15 cellular contexts compared by ENCODE assay signal in genomic region chr17:28327709-28328108, GRCh38. TPM values are rescaled to one million over a fixed set of nuclear protein-coding genes. Genes with fewer than 3 reads are reported as not detected.
DNase-seq lines count a peak whose midpoint lies in the region; FAIRE-seq and TF ChIP-seq lines count a peak whose summit lies in the region.
"Had no signal": no experiment of that assay in that cellular context is flagged by ENCODE, and none has a peak within 500 bp of the region (broad histone marks: within the 10 kb centered on the region; RNA-seq: fewer than 3 reads in every experiment).

No MANE protein-coding gene starts in this region.

- H3K4me1 Mint-ChIP-seq in activated T-helper 1 cell treated with anti-CD3 and anti-CD28 coated beads, Interleukin-12 subunit alpha, Interleukin-12 subunit beta, Interleukin-2, Interleukin-4 antibody, amounts not matched to agents 30 ng/mL and 10 ng/mL and 1 ng/mL, durations not matched to agents 14 hours and 24 hours and 36 hours (ENCODE audit: low read depth) = peaks cover 19% of the 10 kb centered on the region

- peaks cover 24% of the 10 kb centered on the region for H3K36me3 ChIP-seq in BJ (ENCODE audit: control insufficient read depth, insufficient read depth, low read length)

- H3K4me3 Mint-ChIP-seq in activated T-helper 1 cell treated with anti-CD3 and anti-CD28 coated beads, Interleukin-12 subunit alpha, Interleukin-12 subunit beta, Interleukin-2, Interleukin-4 antibody, amounts not matched to agents 30 ng/mL and 10 ng/mL and 1 ng/mL, durations not matched to agents 14 hours and 24 hours and 36 hours = no peak overlapping the region

- H3K27me3 ChIP-seq in BJ (ENCODE audit: control insufficient read depth, insufficient read depth, low read length) = no peaks in the 10 kb centered on the region
- H3K27me3 ChIP-seq: stomach had no signal

- no peak for FAIRE-seq in urothelium cell line (lab: Jason Lieb, UNC)

- no peaks in the 10 kb centered on the region for H3K27me3 Mint-ChIP-seq in activated T-helper 1 cell treated with anti-CD3 and anti-CD28 coated beads, Interleukin-12 subunit alpha, Interleukin-12 subunit beta, Interleukin-2, Interleukin-4 antibody, amounts not matched to agents 30 ng/mL and 10 ng/mL and 1 ng/mL, durations not matched to agents 14 hours and 24 hours and 36 hours (ENCODE audit: insufficient read depth)

- DNase-seq in BJ (ENCODE audit: low read depth) (no peak), EH (ENCODE audit: low read depth) (peak; percentile 24), islet precursor cell (peak; percentile 29), KG1 (lab: John Stamatoyannopoulos, UW) (no peak), COLO829 (ENCODE audit: low spot score) (no peak), urothelium cell line (ENCODE audit: low spot score) (no peak)
- no peak for DNase-seq in activated T-helper 1 cell treated with anti-CD3 and anti-CD28 coated beads, Interleukin-12 subunit alpha, Interleukin-12 subunit beta, Interleukin-2, Interleukin-4 antibody, amounts not matched to agents 30 ng/mL and 10 ng/mL and 1 ng/mL, durations not matched to agents 14 hours and 24 hours and 36 hours (ENCODE audit: low spot score)
- DNase-seq: Calu3, cortex of kidney, foreskin melanocyte, NCI-H1092, occipital lobe had no signal

- CTCF ChIA-PET in BJ (lab: Yijun Ruan, JAX) = interaction anchor here (0.7 kb wide), 1 partner anchor 8 kb away, joined by 4 read pairs; the partner anchor contains the start of gene TMEM97

- peak; percentile 13; the same call in 1 of the 2 replicates for TF ChIP-seq CTCF in BJ (IDR thresholded peaks at IDR 0.05; ENCODE audit: insufficient read depth, low read depth, low read length)

- H3K4me3 ChIP-seq in BJ (ENCODE audit: low read depth, low read length) = no peak overlapping the region
- H3K4me3 ChIP-seq: SK-N-MC, skin epidermis, stomach had no signal

- H3K27ac Mint-ChIP-seq in activated T-helper 1 cell treated with anti-CD3 and anti-CD28 coated beads, Interleukin-12 subunit alpha, Interleukin-12 subunit beta, Interleukin-2, Interleukin-4 antibody, amounts not matched to agents 30 ng/mL and 10 ng/mL and 1 ng/mL, durations not matched to agents 14 hours and 24 hours and 36 hours = peak overlapping the region; percentile 58

- peaks cover 25% of the 10 kb centered on the region for H3K36me3 Mint-ChIP-seq in activated T-helper 1 cell treated with anti-CD3 and anti-CD28 coated beads, Interleukin-12 subunit alpha, Interleukin-12 subunit beta, Interleukin-2, Interleukin-4 antibody, amounts not matched to agents 30 ng/mL and 10 ng/mL and 1 ng/mL, durations not matched to agents 14 hours and 24 hours and 36 hours (ENCODE audit: low read depth)

- no peaks in the 10 kb centered on the region for H3K9me3 Mint-ChIP-seq in activated T-helper 1 cell treated with anti-CD3 and anti-CD28 coated beads, Interleukin-12 subunit alpha, Interleukin-12 subunit beta, Interleukin-2, Interleukin-4 antibody, amounts not matched to agents 30 ng/mL and 10 ng/mL and 1 ng/mL, durations not matched to agents 14 hours and 24 hours and 36 hours

- intact Hi-C loops in activated T-helper 1 cell treated with anti-CD3 and anti-CD28 coated beads, Interleukin-12 subunit alpha, Interleukin-12 subunit beta, Interleukin-2, Interleukin-4 antibody, amounts not matched to agents 30 ng/mL and 10 ng/mL and 1 ng/mL, durations not matched to agents 14 hours and 24 hours and 36 hours (cut with micrococcal nuclease) = loop anchor here (1.0 kb wide), 1 partner anchor 8 kb away; the partner anchor contains the start of gene TMEM97

- POLR2A ChIA-PET in BJ (lab: Charles Lee) = no interaction called here

RNA-seq across cellular contexts. Expression of gene IFT20, which starts 7.6 kb away (rescaled TPM):
- polyA plus RNA-seq in BJ (2011; rRNA removed) = 39.1 and 53.2 TPM in 2 replicates
- 7.5 and 12.8 TPM in 2 replicates for polyA minus RNA-seq in BJ (2011; rRNA and poly(A)+ RNA removed)
- 21.3 and 25.8 TPM in 2 replicates for total RNA-seq in activated T-helper 1 cell treated with anti-CD3 and anti-CD28 coated beads, Interleukin-12 subunit alpha, Interleukin-12 subunit beta, Interleukin-2, Interleukin-4 antibody, amounts not matched to agents 30 ng/mL and 10 ng/mL and 1 ng/mL, durations not matched to agents 14 hours and 24 hours and 36 hours

RNA-seq across cellular contexts. Expression of gene TNFAIP1, which starts 7.9 kb away (rescaled TPM):
- polyA plus RNA-seq in BJ (2011; rRNA removed) = 80.7 and 166 TPM in 2 replicates
- polyA minus RNA-seq in BJ (2011; rRNA and poly(A)+ RNA removed) = 82.5 and 117 TPM in 2 replicates
- 35.1 and 39.9 TPM in 2 replicates for total RNA-seq in activated T-helper 1 cell treated with anti-CD3 and anti-CD28 coated beads, Interleukin-12 subunit alpha, Interleukin-12 subunit beta, Interleukin-2, Interleukin-4 antibody, amounts not matched to agents 30 ng/mL and 10 ng/mL and 1 ng/mL, durations not matched to agents 14 hours and 24 hours and 36 hours

RNA-seq across cellular contexts. Expression of gene TMEM97, which starts 8.7 kb away (rescaled TPM):
- polyA plus RNA-seq in BJ (2011; rRNA removed) = 12.5 and 17.5 TPM in 2 replicates
- 7.3 and 7.8 TPM in 2 replicates for polyA minus RNA-seq in BJ (2011; rRNA and poly(A)+ RNA removed)
- 60.9 and 64.5 TPM in 2 replicates for total RNA-seq in activated T-helper 1 cell treated with anti-CD3 and anti-CD28 coated beads, Interleukin-12 subunit alpha, Interleukin-12 subunit beta, Interleukin-2, Interleukin-4 antibody, amounts not matched to agents 30 ng/mL and 10 ng/mL and 1 ng/mL, durations not matched to agents 14 hours and 24 hours and 36 hours

RNA-seq across cellular contexts. Expression of gene POLDIP2, which starts 29.6 kb away (rescaled TPM):
- 106 and 141 TPM in 2 replicates for polyA plus RNA-seq in BJ (2011; rRNA removed)
- polyA minus RNA-seq in BJ (2011; rRNA and poly(A)+ RNA removed) = 54.5 and 82.7 TPM in 2 replicates
- total RNA-seq in activated T-helper 1 cell treated with anti-CD3 and anti-CD28 coated beads, Interleukin-12 subunit alpha, Interleukin-12 subunit beta, Interleukin-2, Interleukin-4 antibody, amounts not matched to agents 30 ng/mL and 10 ng/mL and 1 ng/mL, durations not matched to agents 14 hours and 24 hours and 36 hours = 110 and 114 TPM in 2 replicates

RNA-seq across cellular contexts. Expression of gene SEBOX, which starts 37.3 kb away (rescaled TPM):
- polyA plus RNA-seq in BJ (2011; rRNA removed) = not detected in 2 replicates
- polyA minus RNA-seq in BJ (2011; rRNA and poly(A)+ RNA removed) = not detected in 2 replicates
- total RNA-seq in activated T-helper 1 cell treated with anti-CD3 and anti-CD28 coated beads, Interleukin-12 subunit alpha, Interleukin-12 subunit beta, Interleukin-2, Interleukin-4 antibody, amounts not matched to agents 30 ng/mL and 10 ng/mL and 1 ng/mL, durations not matched to agents 14 hours and 24 hours and 36 hours = not detected in 2 replicates
- total RNA-seq: Calu3, occipital lobe, stomach had no signal
- polyA plus RNA-seq: stomach had no signal

Comparison
In these comparisons a context has a peak if more than half of its experiments do, and no peak if none do; other contexts are left out.
1. DNase-seq: peak in EH (single experiment) and islet precursor cell (single experiment); none in BJ (single experiment), activated T-helper 1 cell treated with anti-CD3 and anti-CD28 coated beads, Interleukin-12 subunit alpha, Interleukin-12 subunit beta, Interleukin-2, Interleukin-4 antibody, amounts not matched to agents 30 ng/mL and 10 ng/mL and 1 ng/mL, durations not matched to agents 14 hours and 24 hours and 36 hours (single experiment), KG1 (single experiment), COLO829 (single experiment) and urothelium cell line (single experiment).